Comparison of ENCODE assay signal across 1 cellular context in genomic region chr19:54248016-54248601, GRCh38.
TF ChIP-seq lines count a peak whose summit lies in the region.

No MANE protein-coding gene starts in this region.

TF ChIP-seq in K562, 482 proteins besides CTCF, POLR2A, EP300 and RAD21:
- TF ChIP-seq CC2D1A (IDR thresholded peaks at IDR 0.05) (no peak), ELF1 (tag; IDR thresholded peaks at IDR 0.05) (no peak), ZBTB7A (IDR thresholded peaks at IDR 0.05; ENCODE audit: borderline replicate concordance, control insufficient read depth, low read depth, low read length) (no peak), KDM1A (IDR thresholded peaks at IDR 0.05) (no peak)
TF ChIP-seq in K562: peak in this region for 0.
